In the genomic region with DNA sequence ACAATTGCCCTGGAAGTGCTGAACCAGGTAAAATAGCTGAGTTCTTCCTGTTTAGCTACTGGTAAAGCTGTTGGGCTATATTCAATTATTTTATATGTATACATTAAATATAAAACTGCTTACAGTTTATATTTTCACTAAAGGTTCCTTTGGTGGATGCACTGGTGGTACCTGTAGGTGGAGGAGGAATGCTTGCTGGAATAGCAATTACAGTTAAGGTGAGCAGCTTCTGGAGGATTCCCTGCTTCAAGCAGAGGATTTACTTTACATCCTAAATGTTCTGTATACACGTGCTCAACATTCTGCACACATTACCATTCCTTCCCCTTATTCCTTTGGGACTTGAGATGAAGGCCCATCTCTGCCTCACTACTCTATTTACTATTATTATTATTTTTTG, we compare ENCODE assay signal across 36 cellular contexts.
"Had no signal": no experiment of that assay in that cellular context is flagged by ENCODE, and none has a peak within 500 bp of the region (broad histone marks: within the 10 kb centered on the region; RNA-seq: fewer than 3 reads in every experiment).

No MANE protein-coding gene starts in this region.

- DNase-seq: Kasumi-1, MG63, MM.1S, MV-4-11, NCI-H1048, NCI-H1092, NCI-H1092 treated with DMSO at 0.1 percent for 48 hours, NCI-H1105, NCI-H1105 treated with DMSO at 0.1 percent for 48 hours, NCI-H1417, NCI-H1417 treated with DMSO at 0.1 percent for 48 hours, NCI-H1436, NCI-H1436 treated with DMSO at 0.1 percent for 48 hours, NCI-H146, NCI-H1694, NCI-H1694 treated with DMSO at 0.1 percent for 48 hours, NCI-H187, NCI-H187 treated with DMSO at 0.1 percent for 48 hours, NCI-H1930, NCI-H2029, NCI-H2029 treated with DMSO at 0.1 percent for 48 hours, NCI-H2081, NCI-H2081 treated with DMSO at 0.1 percent for 48 hours, NCI-H2107, NCI-H2171, NCI-H2171 treated with DMSO at 0.1 percent for 48 hours, NCI-H2227 treated with DMSO at 0.1 percent for 48 hours, NCI-H226, NCI-H345, NCI-H446, NCI-H446 treated with DMSO at 0.1 percent for 48 hours, NCI-H510A, NCI-H510A treated with DMSO at 0.1 percent for 48 hours, NCI-H524, NCI-H524 treated with DMSO at 0.1 percent for 48 hours, NCI-H526 had no signal

- H3K9me3 ChIP-seq: MG63 had no signal

- H3K4me3 ChIP-seq: MG63 had no signal

- H3K27me3 ChIP-seq: MG63 had no signal
